In genomic region chr11:57205046-57205671, GRCh38 we compare ENCODE assay signal across 14 cellular contexts. TPM values are rescaled to one million over a fixed set of nuclear protein-coding genes. Genes with fewer than 3 reads are reported as not detected.
DNase-seq lines count a peak whose midpoint lies in the region; FAIRE-seq and TF ChIP-seq lines count a peak whose summit lies in the region.
"Had no signal": no experiment of that assay in that cellular context is flagged by ENCODE, and none has a peak within 500 bp of the region (broad histone marks: within the 10 kb centered on the region; RNA-seq: fewer than 3 reads in every experiment).

No MANE protein-coding gene starts in this region.

- H3K27ac ChIP-seq in small intestine (ENCODE audit: low read depth in 1 of 2, low read length in 1 of 2) = no peak overlapping the region
- H3K27ac ChIP-seq: ascending aorta, prostate gland, SJSA1 had no signal

- H3K27me3 ChIP-seq in small intestine (ENCODE audit: control insufficient read depth in 2 of 2, insufficient read depth in 2 of 2, low read length in 2 of 2) = no peaks in the 10 kb centered on the region
- H3K27me3 ChIP-seq: ascending aorta had no signal

- H3K9me3 ChIP-seq in small intestine (ENCODE audit: control insufficient read depth, low read depth) = no peaks in the 10 kb centered on the region
- H3K9me3 ChIP-seq: ascending aorta, Caco-2, prostate gland, SJSA1 had no signal

- peak; percentile 89 for DNase-seq in ELF-1 (ENCODE audit: low read depth, low spot score)
- peak; percentile 21 for DNase-seq in T1000 (lab: John Stamatoyannopoulos, UW)
- peak; percentile 45 for DNase-seq in fibroblast of villous mesenchyme (ENCODE audit: low read depth)
- DNase-seq in NCI-H446 treated with DMSO at 0.1 percent for 48 hours (lab: John Stamatoyannopoulos, UW) = no peak
- DNase-seq in small intestine = no peak
- DNase-seq in kidney glomerular epithelial cell (lab: John Stamatoyannopoulos, UW) = no peak
- no peak for DNase-seq in activated T-helper 2 cell treated with anti-CD3 and anti-CD28 coated beads, Interferon-gamma antibody, Interleukin-2, Interleukin-4, amounts not matched to agents 10 μg/mL and 5 μg/mL and 100 μg/mL, durations not matched to agents 14 hours and 24 hours and 36 hours (ENCODE audit: low spot score)
- DNase-seq: activated CD8-positive, alpha-beta memory T cell treated with anti-CD3 and anti-CD28 coated beads for 24 hours; immature natural killer cell had no signal

- peaks cover 43% of the 10 kb centered on the region for H3K4me1 Mint-ChIP-seq in nephron
- no peaks in the 10 kb centered on the region for H3K4me1 Mint-ChIP-seq in activated T-helper 2 cell treated with anti-CD3 and anti-CD28 coated beads, Interferon-gamma antibody, Interleukin-2, Interleukin-4, amounts not matched to agents 10 μg/mL and 5 μg/mL and 100 μg/mL, durations not matched to agents 14 hours and 24 hours and 36 hours (ENCODE audit: low read depth)
- H3K4me1 Mint-ChIP-seq: immature natural killer cell had no signal

- peaks cover 0 to 2% of the 10 kb centered on the region in 2 donors for H3K4me1 ChIP-seq in small intestine (ENCODE audit: control insufficient read depth in 2 of 2, insufficient read depth in 1 of 2, low read depth in 1 of 2, low read length in 1 of 2)
- H3K4me1 ChIP-seq: ascending aorta, Caco-2, prostate gland, SJSA1 had no signal

- H3K4me3 Mint-ChIP-seq in nephron = no peak overlapping the region
- H3K4me3 Mint-ChIP-seq in activated T-helper 2 cell treated with anti-CD3 and anti-CD28 coated beads, Interferon-gamma antibody, Interleukin-2, Interleukin-4, amounts not matched to agents 10 μg/mL and 5 μg/mL and 100 μg/mL, durations not matched to agents 14 hours and 24 hours and 36 hours (ENCODE audit: low read depth) = no peak overlapping the region
- H3K4me3 Mint-ChIP-seq: immature natural killer cell had no signal

- TF ChIP-seq CTCF in fibroblast of villous mesenchyme (IDR thresholded peaks at IDR 0.05; ENCODE audit: insufficient read depth, low read depth, low read length) (peak; percentile 31), nephron (IDR thresholded peaks at IDR 0.05; ENCODE audit: unreplicated experiment in 3 of 3) (no peak)

- no peak overlapping the region for H3K4me3 ChIP-seq in fibroblast of villous mesenchyme (ENCODE audit: low read depth, low read length)
- no peak overlapping the region for H3K4me3 ChIP-seq in small intestine (ENCODE audit: low read depth in 1 of 2, low read length in 2 of 2)
- H3K4me3 ChIP-seq: ascending aorta, prostate gland, SJSA1 had no signal

- 18 to 34% (median 21%) methylated on average over 3 of the region's 3 CpGs for WGBS in small intestine, 3 donors

- FAIRE-seq in small intestine (lab: Jason Lieb, UNC) = no peak

- H3K27ac Mint-ChIP-seq in nephron = peak overlapping the region in 2 of 3 experiments; percentile 26 to 48
- no peak overlapping the region for H3K27ac Mint-ChIP-seq in activated T-helper 2 cell treated with anti-CD3 and anti-CD28 coated beads, Interferon-gamma antibody, Interleukin-2, Interleukin-4, amounts not matched to agents 10 μg/mL and 5 μg/mL and 100 μg/mL, durations not matched to agents 14 hours and 24 hours and 36 hours
- H3K27ac Mint-ChIP-seq: immature natural killer cell had no signal

- H3K36me3 ChIP-seq in small intestine (ENCODE audit: control insufficient read depth in 2 of 2, insufficient read depth in 2 of 2, low read length in 2 of 2) = no peaks in the 10 kb centered on the region
- H3K36me3 ChIP-seq: ascending aorta, prostate gland, SJSA1 had no signal

- intact Hi-C loops in activated T-helper 2 cell treated with anti-CD3 and anti-CD28 coated beads, Interferon-gamma antibody, Interleukin-2, Interleukin-4, amounts not matched to agents 10 μg/mL and 5 μg/mL and 100 μg/mL, durations not matched to agents 14 hours and 24 hours and 36 hours (cut with micrococcal nuclease) = no loop called here

- no peaks in the 10 kb centered on the region for H3K9me3 Mint-ChIP-seq in nephron
- no peaks in the 10 kb centered on the region for H3K9me3 Mint-ChIP-seq in activated T-helper 2 cell treated with anti-CD3 and anti-CD28 coated beads, Interferon-gamma antibody, Interleukin-2, Interleukin-4, amounts not matched to agents 10 μg/mL and 5 μg/mL and 100 μg/mL, durations not matched to agents 14 hours and 24 hours and 36 hours

- H3K36me3 Mint-ChIP-seq in nephron (ENCODE audit: low read depth) = no peaks in the 10 kb centered on the region
- no peaks in the 10 kb centered on the region for H3K36me3 Mint-ChIP-seq in activated T-helper 2 cell treated with anti-CD3 and anti-CD28 coated beads, Interferon-gamma antibody, Interleukin-2, Interleukin-4, amounts not matched to agents 10 μg/mL and 5 μg/mL and 100 μg/mL, durations not matched to agents 14 hours and 24 hours and 36 hours (ENCODE audit: low read depth)
- H3K36me3 Mint-ChIP-seq: immature natural killer cell had no signal

- H3K27me3 Mint-ChIP-seq in nephron (ENCODE audit: low read depth) = peaks cover 17% of the 10 kb centered on the region
- H3K27me3 Mint-ChIP-seq in activated T-helper 2 cell treated with anti-CD3 and anti-CD28 coated beads, Interferon-gamma antibody, Interleukin-2, Interleukin-4, amounts not matched to agents 10 μg/mL and 5 μg/mL and 100 μg/mL, durations not matched to agents 14 hours and 24 hours and 36 hours (ENCODE audit: low read depth) = peaks cover 3% of the 10 kb centered on the region

RNA-seq across cellular contexts. Expression of gene LRRC55, which starts 23.4 kb away (rescaled TPM):
- not detected in 2 replicates for total RNA-seq in fibroblast of villous mesenchyme
- polyA plus RNA-seq in small intestine = 1 to 10 TPM in 1 of 3 donors, not detected in 2; 1.6 TPM
- not detected in 2 replicates for total RNA-seq in activated T-helper 2 cell treated with anti-CD3 and anti-CD28 coated beads, Interferon-gamma antibody, Interleukin-2, Interleukin-4, amounts not matched to agents 10 μg/mL and 5 μg/mL and 100 μg/mL, durations not matched to agents 14 hours and 24 hours and 36 hours
- total RNA-seq: ascending aorta, Caco-2, SJSA1 had no signal
- polyA plus RNA-seq: immature natural killer cell had no signal

RNA-seq across cellular contexts. Expression of gene APLNR, which starts 31.9 kb away (rescaled TPM):
- total RNA-seq in fibroblast of villous mesenchyme = not detected in 2 replicates
- polyA plus RNA-seq in small intestine = 1 to 10 TPM in 1 of 3 donors, under 1 TPM in 1, not detected in 1; 0.27 to 3.4 TPM
- total RNA-seq in activated T-helper 2 cell treated with anti-CD3 and anti-CD28 coated beads, Interferon-gamma antibody, Interleukin-2, Interleukin-4, amounts not matched to agents 10 μg/mL and 5 μg/mL and 100 μg/mL, durations not matched to agents 14 hours and 24 hours and 36 hours = not detected in 2 replicates
- total RNA-seq: Caco-2, SJSA1 had no signal

Comparison
In these comparisons a context has a peak if more than half of its experiments do, and no peak if none do; other contexts are left out.
1. DNase-seq: peak in ELF-1 (single experiment), T1000 (single experiment) and fibroblast of villous mesenchyme (single experiment); none in NCI-H446 treated with DMSO at 0.1 percent for 48 hours (single experiment), small intestine (single experiment), kidney glomerular epithelial cell (single experiment) and activated T-helper 2 cell treated with anti-CD3 and anti-CD28 coated beads, Interferon-gamma antibody, Interleukin-2, Interleukin-4, amounts not matched to agents 10 μg/mL and 5 μg/mL and 100 μg/mL, durations not matched to agents 14 hours and 24 hours and 36 hours (single experiment).